ENCODE assay signal across 26 cellular contexts in the genomic region with DNA sequence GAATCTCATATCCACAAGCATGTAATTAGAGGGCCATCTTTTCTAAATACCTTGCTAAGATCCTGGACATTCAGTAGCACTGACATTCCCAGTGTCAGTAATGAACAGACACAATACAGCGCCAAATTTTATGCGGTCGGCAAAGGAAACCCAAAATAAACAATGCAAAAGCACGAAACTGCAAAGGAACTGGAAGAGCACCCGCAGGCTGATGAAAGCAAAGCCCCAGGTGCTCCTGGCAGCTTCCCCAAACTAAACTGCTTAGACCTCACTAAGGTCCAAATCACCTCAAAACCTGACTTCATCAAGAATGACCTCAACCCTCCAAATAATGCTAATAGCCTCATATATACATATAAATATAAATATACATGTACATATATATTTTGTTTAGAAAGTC.
"Had no signal": no experiment of that assay in that cellular context is flagged by ENCODE, and none has a peak within 500 bp of the region (broad histone marks: within the 10 kb centered on the region; RNA-seq: fewer than 3 reads in every experiment).

No MANE protein-coding gene starts in this region.

- H3K27ac ChIP-seq: body of pancreas, esophagus muscularis mucosa, foreskin keratinocyte, gastrocnemius medialis, heart left ventricle had no signal

- H3K27me3 ChIP-seq: body of pancreas, esophagus muscularis mucosa, foreskin keratinocyte, gastrocnemius medialis, heart left ventricle had no signal

- H3K4me1 ChIP-seq: body of pancreas, gastrocnemius medialis, heart left ventricle had no signal

- ATAC-seq: activated CD4-positive, alpha-beta T cell treated with anti-CD3 and anti-CD28 coated beads for 36 hours; activated T-cell treated with anti-CD3 and anti-CD28 coated beads, Interleukin-2, amount 50 U/mL, for 4 hours; activated T-helper 17 cell treated with anti-CD3 and anti-CD28 coated beads, Interleukin-2, amount 50 U/mL, for 72 hours; body of pancreas; effector memory CD8-positive, alpha-beta T cell; foreskin keratinocyte; gastrocnemius medialis; heart left ventricle had no signal

- DNase-seq: activated CD4-positive, alpha-beta memory T cell treated with anti-CD3 and anti-CD28 coated beads, Interleukin-2, amount 10 ng/mL, durations not matched to agents 7 days and 5 days; activated CD4-positive, alpha-beta T cell treated with anti-CD3 and anti-CD28 coated beads for 36 hours; activated CD4-positive, alpha-beta T cell treated with anti-CD3 and anti-CD28 coated beads, Interleukin-2, amount 10 ng/mL, durations not matched to agents 24 days and 14 days; activated CD4-positive, CD25-positive, alpha-beta regulatory T cell; activated CD4-positive, CD25-positive, alpha-beta regulatory T cell treated with anti-CD3 and anti-CD28 coated beads, Interleukin-2, amount 50 U/mL, for 72 hours; activated CD8-positive, alpha-beta memory T cell treated with anti-CD3 and anti-CD28 coated beads, Interleukin-2, amount 50 U/mL, for 48 hours; activated effector memory CD4-positive, alpha-beta T cell treated with Interleukin-2 at 50 U/mL for 16 hours; activated gamma-delta T cell treated with Interleukin-2 at 50 U/mL for 16 hours; activated naive CD4-positive, alpha-beta T cell treated with anti-CD3 and anti-CD28 coated beads, Interleukin-2, amount 50 U/mL, for 16 hours; activated naive CD4-positive, alpha-beta T cell treated with Interleukin-2 at 50 U/mL for 16 hours; activated T-cell treated with anti-CD3 and anti-CD28 coated beads, Interleukin-2, amount 50 U/mL, for 4 hours; amniotic stem cell; aorta; body of pancreas; caudate nucleus; cortex of kidney; dermis blood vessel endothelial cell; effector CD4-positive, alpha-beta T cell; effector memory CD8-positive, alpha-beta T cell; foreskin keratinocyte; gastrocnemius medialis; glutamatergic neuron; heart left ventricle; T-helper 2 cell had no signal

- H3K36me3 ChIP-seq: gastrocnemius medialis had no signal

- H3K4me3 ChIP-seq: body of pancreas, esophagus muscularis mucosa, gastrocnemius medialis, heart left ventricle had no signal

- H3K9me3 ChIP-seq: body of pancreas, esophagus muscularis mucosa, gastrocnemius medialis, heart left ventricle had no signal
